Comparison of ENCODE assay signal across 9 cellular contexts in the genomic region with DNA sequence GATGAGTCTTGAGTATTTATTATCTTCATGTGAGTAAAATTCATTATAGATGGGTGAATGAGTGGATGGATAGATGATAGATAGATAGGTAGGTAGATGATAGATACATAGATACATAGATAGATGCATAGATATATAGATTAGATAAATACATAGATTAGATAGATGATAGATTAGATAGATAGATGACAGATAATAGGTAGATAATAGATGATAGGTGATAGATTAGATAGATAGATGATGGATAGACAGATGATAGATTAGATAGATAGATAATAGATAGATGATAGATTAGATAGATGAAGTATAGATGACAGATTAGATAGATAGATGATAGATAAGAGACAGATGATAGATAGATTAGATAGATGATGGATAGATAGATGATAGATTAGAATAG. TPM values are rescaled to one million over a fixed set of nuclear protein-coding genes. Genes with fewer than 3 reads are reported as not detected.
"Had no signal": no experiment of that assay in that cellular context is flagged by ENCODE, and none has a peak within 500 bp of the region (broad histone marks: within the 10 kb centered on the region; RNA-seq: fewer than 3 reads in every experiment).

No MANE protein-coding gene starts in this region.

- ATAC-seq: GM12878 had no signal

- DNase-seq: GDM1, GF-D8 had no signal

- FAIRE-seq: G401.6, GM12878, GM12891, GM12892, GM18507, GM19239 had no signal

- H3K4me3 ChIP-seq: GM12878 had no signal

RNA-seq across cellular contexts. Expression of gene WFIKKN2, which starts 21.8 kb away (rescaled TPM):
- total RNA-seq: G401 had no signal
- polyA plus RNA-seq: GM12878 had no signal

RNA-seq across cellular contexts. Expression of gene ANKRD40CL, which starts 46.3 kb away (rescaled TPM):
- total RNA-seq: G401, GM12878 had no signal
- polyA plus RNA-seq: GM12878 had no signal
